ENCODE assay signal across 1 cellular context in genomic region chr19:1087813-1088418, GRCh38.
TF ChIP-seq lines count a peak whose summit lies in the region.

No MANE protein-coding gene starts in this region.

TF ChIP-seq in SK-N-SH, 30 proteins besides CTCF, POLR2A, EP300 and RAD21:
- TF ChIP-seq RFX5 (IDR thresholded peaks at IDR 0.05; ENCODE audit: low read length): no peak
TF ChIP-seq in SK-N-SH: peak in this region for 0.
